Comparison of ENCODE assay signal across 11 cellular contexts in genomic region chr22:42655693-42656092, GRCh38. TPM values are rescaled to one million over a fixed set of nuclear protein-coding genes. Genes with fewer than 3 reads are reported as not detected.
DNase-seq lines count a peak whose midpoint lies in the region; ATAC-seq, FAIRE-seq and TF ChIP-seq lines count a peak whose summit lies in the region.
"Had no signal": no experiment of that assay in that cellular context is flagged by ENCODE, and none has a peak within 500 bp of the region (broad histone marks: within the 10 kb centered on the region; RNA-seq: fewer than 3 reads in every experiment).

No MANE protein-coding gene starts in this region.

- intact Hi-C loops in vagina (cut with DNase I): no loop called here

- H4K91ac ChIP-seq in neuronal stem cell (ENCODE audit: low read depth, low read length, poor library complexity): no peak overlapping the region

- H3K4me2 ChIP-seq in neuronal stem cell (ENCODE audit: insufficient read depth, low read length, poor library complexity, severe bottlenecking): no peak overlapping the region

- no peak overlapping the region for H2BK12ac ChIP-seq in neuronal stem cell (ENCODE audit: low read length)

- no peak overlapping the region for H3K18ac ChIP-seq in neuronal stem cell (ENCODE audit: low read length)

- peak; percentile 54 for DNase-seq in GM18507 (ENCODE audit: extremely low spot score, insufficient read length, low read depth)
- DNase-seq in NCI-H748 treated with DMSO at 0.1 percent for 48 hours (lab: John Stamatoyannopoulos, UW): peak; percentile 69
- DNase-seq in neuronal stem cell (ENCODE audit: low spot score): no peak
- DNase-seq in NCI-H524 (lab: John Stamatoyannopoulos, UW): no peak
- no peak for DNase-seq in vagina (ENCODE audit: extremely low spot score in 2 of 2)
- no peak for DNase-seq in OCI-M2 (lab: John Stamatoyannopoulos, UW; ENCODE audit: unreplicated experiment)
- DNase-seq: left ventricle myocardium inferior, SW 1271 had no signal

- H3K36me3 ChIP-seq in neuronal stem cell (replicated peaks in 1 of 2; ENCODE audit: control insufficient read depth in 2 of 2, insufficient read depth in 2 of 2, low read length in 2 of 2) (no peaks in the 10 kb centered on the region), vagina (no peaks in the 10 kb centered on the region)
- H3K36me3 ChIP-seq: left ventricle myocardium inferior, prostate gland had no signal

- H2BK5ac ChIP-seq in neuronal stem cell (ENCODE audit: low read length): no peak overlapping the region

- no peak overlapping the region for H3K4ac ChIP-seq in neuronal stem cell (ENCODE audit: low read length)

- H3K14ac ChIP-seq in neuronal stem cell (ENCODE audit: low read length): no peak overlapping the region

- no peak for TF ChIP-seq CTCF in vagina (IDR thresholded peaks at IDR 0.05)

- FAIRE-seq in GM18507 (lab: Jason Lieb, UNC): peak; percentile 94

- ATAC-seq in HG03460 (IDR thresholded peaks at IDR 0.05; ENCODE audit: unreplicated experiment): peak; percentile 63
- no peak for ATAC-seq in HG02981 (IDR thresholded peaks at IDR 0.05; ENCODE audit: unreplicated experiment)

- H3K9me3 ChIP-seq in neuronal stem cell (replicated peaks in 1 of 2; ENCODE audit: control insufficient read depth in 2 of 2, insufficient read depth in 1 of 2, low read depth in 1 of 2, low read length in 2 of 2): no peaks in the 10 kb centered on the region
- no peaks in the 10 kb centered on the region for H3K9me3 ChIP-seq in vagina
- H3K9me3 ChIP-seq: left ventricle myocardium inferior, prostate gland had no signal

- H2BK15ac ChIP-seq in neuronal stem cell (ENCODE audit: low read length): no peak overlapping the region

- no peak for TF ChIP-seq POLR2A in vagina (IDR thresholded peaks at IDR 0.05)

- H3K4me1 ChIP-seq in neuronal stem cell (ENCODE audit: control insufficient read depth in 2 of 2, insufficient read depth in 1 of 2, low read depth in 1 of 2, low read length in 2 of 2): no peaks in the 10 kb centered on the region
- no peaks in the 10 kb centered on the region for H3K4me1 ChIP-seq in vagina
- H3K4me1 ChIP-seq: left ventricle myocardium inferior, prostate gland had no signal

- H2BK120ac ChIP-seq in neuronal stem cell (ENCODE audit: low read depth, low read length): no peak overlapping the region

- peak overlapping the region; percentile 24 for H3K9ac ChIP-seq in neuronal stem cell (ENCODE audit: low read depth, low read length, poor library complexity)

- no peaks in the 10 kb centered on the region for H3K79me1 ChIP-seq in neuronal stem cell (ENCODE audit: low read depth, low read length)

- H3K23ac ChIP-seq in neuronal stem cell (ENCODE audit: low read depth, low read length, poor library complexity): no peak overlapping the region

- WGBS in neuronal stem cell (ENCODE audit: extremely low coverage in 2 of 2, insufficient read length in 2 of 2, insufficient replicate concordance in 1 of 2), 2 donors: no CpG with 5 or more reads among the region's 9 CpGs

- no peak overlapping the region for H2AK5ac ChIP-seq in neuronal stem cell (ENCODE audit: low read depth, low read length)

- H3K4me3 ChIP-seq in neuronal stem cell (ENCODE audit: low read length in 2 of 2): no peak overlapping the region
- no peak overlapping the region for H3K4me3 ChIP-seq in vagina
- H3K4me3 ChIP-seq: left ventricle myocardium inferior, prostate gland had no signal

- H2AFZ ChIP-seq in neuronal stem cell (ENCODE audit: low read length): no peak overlapping the region

- H3K27me3 ChIP-seq in neuronal stem cell (ENCODE audit: control insufficient read depth in 3 of 3, insufficient read depth in 3 of 3, low read depth in 1 of 3, low read length in 3 of 3): peaks cover 0 to 10% (median 0%) of the 10 kb centered on the region in 3 experiments
- H3K27me3 ChIP-seq in vagina: no peaks in the 10 kb centered on the region

- no peak overlapping the region for H4K8ac ChIP-seq in neuronal stem cell (ENCODE audit: low read depth, low read length)

- H3K27ac ChIP-seq in neuronal stem cell (replicated peaks; ENCODE audit: low read length) (no peak overlapping the region), vagina (no peak overlapping the region)
- H3K27ac ChIP-seq: left ventricle myocardium inferior, prostate gland had no signal

RNA-seq across cellular contexts. Expression of gene CYB5R3, which starts 6.5 kb away (rescaled TPM):
- 108 TPM for polyA plus RNA-seq in neuronal stem cell (2013, experiment 1 of 2)
- 107 TPM for polyA plus RNA-seq in neuronal stem cell (2013, experiment 2 of 2)
- 174 TPM for total RNA-seq in vagina

RNA-seq across cellular contexts. Expression of gene ATP5MGL, which starts 15.3 kb away (rescaled TPM):
- not detected for polyA plus RNA-seq in neuronal stem cell (2013, experiment 1 of 2)
- polyA plus RNA-seq in neuronal stem cell (2013, experiment 2 of 2): not detected
- total RNA-seq in vagina: not detected
- total RNA-seq: prostate gland had no signal

RNA-seq across cellular contexts. Expression of gene POLDIP3, which starts 41.0 kb away (rescaled TPM):
- polyA plus RNA-seq in neuronal stem cell (2013, experiment 1 of 2): 68.6 TPM
- 69.9 TPM for polyA plus RNA-seq in neuronal stem cell (2013, experiment 2 of 2)
- 34.9 TPM for total RNA-seq in vagina

Comparison
In these comparisons a context has a peak if more than half of its experiments do, and no peak if none do; other contexts are left out.
1. DNase-seq: peak in GM18507 (single experiment) and NCI-H748 treated with DMSO at 0.1 percent for 48 hours (single experiment); none in neuronal stem cell (single experiment), NCI-H524 (0 of 2), vagina (0 of 2) and OCI-M2 (single experiment).